In genomic region chr4:38674206-38675144, GRCh38 we compare ENCODE assay signal across 9 cellular contexts. TPM values are rescaled to one million over a fixed set of nuclear protein-coding genes. Genes with fewer than 3 reads are reported as not detected.
A peak's percentile ranks its signal among the peaks of the same experiment; 100 is the strongest.
DNase-seq lines count a peak whose midpoint lies in the region; ATAC-seq, FAIRE-seq and TF ChIP-seq lines count a peak whose summit lies in the region.
"Had no signal": no experiment of that assay in that cellular context is flagged by ENCODE, and none has a peak within 500 bp of the region (broad histone marks: within the 10 kb centered on the region; RNA-seq: fewer than 3 reads in every experiment).

No MANE protein-coding gene starts in this region.

- H3K27me3 ChIP-seq in Panc1 (ENCODE audit: control insufficient read depth, insufficient read depth, low read length), result no peaks in the 10 kb centered on the region

- peak; percentile 9 for FAIRE-seq in GM12891 (lab: Jason Lieb, UNC)
- FAIRE-seq: endometrium had no signal

- TF ChIP-seq CTCF in Panc1 (IDR thresholded peaks at IDR 0.05), result no peak

- no peaks in the 10 kb centered on the region for H3K9me3 ChIP-seq in Panc1 (ENCODE audit: control insufficient read depth, insufficient read depth, low read depth, low read length)

- in situ Hi-C loops in Panc1 (cut with HindIII; ENCODE audit: low pct_unique_long_range_greater_than_20kb, low sequenced_read_pairs) (no loop called here), KBM-7 (cut with MboI; ENCODE audit: low pct_unique_long_range_greater_than_20kb, low sequenced_read_pairs) (loop anchor here (25.0 kb wide), 3 partner anchors 362 to 837 kb away; partner anchors contain the start of gene PGM2)

- no peak for TF ChIP-seq POLR2A in GM12891 (IDR thresholded peaks at IDR 0.05; ENCODE audit: low read depth, low read length)

- ATAC-seq in Panc1 (peak; percentile 74), GM21723 (IDR thresholded peaks at IDR 0.05; ENCODE audit: unreplicated experiment) (no peak)

- H3K4me3 ChIP-seq in Panc1 (ENCODE audit: low read depth in 2 of 2, low read length in 2 of 2), result peak overlapping the region; percentile 11 to 42; a peak in 3 of 4 replicates

- POLR2A ChIA-PET in Panc1 (lab: Charles Lee), result interaction anchor here (0.6 kb wide), 1 partner anchor 103 kb away, joined by 3 read pairs; no protein-coding TSS in a partner anchor

- H3K4me1 ChIP-seq in Panc1 (ENCODE audit: control insufficient read depth, insufficient read depth, low read length), result peaks cover 51% of the 10 kb centered on the region

- no peaks in the 10 kb centered on the region for H3K36me3 ChIP-seq in Panc1 (ENCODE audit: control insufficient read depth, insufficient read depth, low read length)

- BruUV-seq in Panc1 (replicated peaks; lab: Mats Ljungman, UMichigan), result no TSS peak

- H3K27ac ChIP-seq in Panc1 (ENCODE audit: low read length), result peak overlapping the region; percentile 51

- intact Hi-C loops in Panc1 (cut with micrococcal nuclease; ENCODE audit: unreplicated experiment), result loop anchor here (2.0 to 10.0 kb wide), 4 partner anchors 56 to 610 kb away; no protein-coding TSS in a partner anchor

- DNase-seq in GM12891 (ENCODE audit: insufficient read length, low spot score), result no peak
- no peak for DNase-seq in Panc1 (ENCODE audit: low read depth, low spot score)
- peak; percentile 53 for DNase-seq in glomerular visceral epithelial cell (ENCODE audit: extremely low spot score)
- peak; percentile 46 for DNase-seq in retina
- no peak for DNase-seq in RPMI8226
- no peak for DNase-seq in KBM-7
- no peak for DNase-seq in EL

- CTCF ChIA-PET in Panc1 (lab: Charles Lee), result interaction anchor here (0.5 to 1.2 kb wide), 6 partner anchors 9 to 590 kb away, joined by 3 to 8 read pairs (median 4); no protein-coding TSS in a partner anchor

TF ChIP-seq in GM12891, 5 proteins besides CTCF, POLR2A, EP300 and RAD21:
- TF ChIP-seq POLR2AphosphoS5 (IDR thresholded peaks at IDR 0.05; ENCODE audit: low read depth, low read length) (no peak), TAF1 (IDR thresholded peaks at IDR 0.05; ENCODE audit: low read depth, low read length) (no peak), PAX5 (IDR thresholded peaks at IDR 0.05; ENCODE audit: insufficient read depth, low read length, severe bottlenecking) (no peak), POU2F2 (IDR thresholded peaks at IDR 0.05; ENCODE audit: low read depth, low read length) (no peak), SPI1 (IDR thresholded peaks at IDR 0.05; ENCODE audit: low read depth, low read length) (no peak)
TF ChIP-seq in GM12891: peak in this region for 0.

RNA-seq across cellular contexts. Expression of gene KLF3, which starts 10.5 kb away (rescaled TPM):
- 14.5 TPM for polyA plus RNA-seq in GM12891 (2012; ENCODE audit: low read depth, missing spikeins)
- total RNA-seq in Panc1 (2021; ENCODE audit: unreplicated experiment), result 14.4 TPM
- polyA plus RNA-seq in Panc1 (2012; ENCODE audit: insufficient read length), result 5.5 TPM

Comparison
In these comparisons a context has a peak if more than half of its experiments do, and no peak if none do; other contexts are left out.
1. DNase-seq: peak in glomerular visceral epithelial cell (single experiment) and retina (single experiment); none in GM12891 (single experiment), Panc1 (single experiment), RPMI8226 (single experiment), KBM-7 (single experiment) and EL (single experiment).